ENCODE assay signal across 8 cellular contexts in the genomic region with DNA sequence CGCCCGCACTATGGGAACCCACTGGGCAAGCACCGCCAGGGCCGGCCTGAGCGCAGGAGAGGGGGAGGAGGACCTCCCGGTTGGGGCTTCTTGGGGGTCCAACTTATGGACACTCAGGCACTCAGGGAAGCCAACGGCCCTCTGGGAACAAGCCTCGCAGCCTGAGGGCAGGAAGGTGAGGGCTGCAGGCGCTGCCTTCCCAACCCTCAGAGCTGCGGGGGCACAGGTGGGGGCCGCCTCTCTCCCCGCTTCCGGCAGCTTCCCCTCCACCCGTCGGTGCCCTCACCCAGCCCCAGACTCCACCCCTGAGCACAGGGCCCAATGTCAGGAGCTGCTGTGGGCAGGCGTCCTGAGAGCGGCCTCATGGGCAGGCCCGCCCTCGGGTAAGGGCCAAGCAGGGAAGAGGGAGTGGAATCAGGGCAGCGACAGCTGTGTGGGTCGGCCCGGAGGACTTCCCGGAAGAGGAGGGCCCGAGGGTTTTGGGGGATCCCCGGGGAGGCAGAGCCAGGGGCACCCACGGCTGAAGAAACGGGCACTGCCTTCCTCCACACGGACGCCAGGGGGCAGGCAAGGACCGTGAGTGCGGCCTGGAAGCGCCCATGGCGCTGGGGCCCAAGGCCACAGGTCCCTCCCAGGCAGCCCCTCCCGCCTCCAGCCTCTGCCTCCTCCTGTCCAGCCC. TPM values are rescaled to one million over a fixed set of nuclear protein-coding genes. Genes with fewer than 3 reads are reported as not detected.
DNase-seq lines count a peak whose midpoint lies in the region; ATAC-seq, FAIRE-seq and TF ChIP-seq lines count a peak whose summit lies in the region.

No MANE protein-coding gene starts in this region.

- dilution Hi-C loops in keratinocyte (cut with MboI; ENCODE audit: extremely low pct_ligation_motif_present, low sequenced_read_pairs): no loop called here

- TF ChIP-seq CTCF in AG09319 (IDR thresholded peaks at IDR 0.05; ENCODE audit: low read depth, low read length) (peak; percentile 90), WERI-Rb-1 (IDR thresholded peaks at IDR 0.05; ENCODE audit: low read depth, low read length) (peak; percentile 99), bronchial epithelial cell (IDR thresholded peaks at IDR 0.05; ENCODE audit: insufficient read depth, low read length, severe bottlenecking) (peak; percentile 99), keratinocyte (optimal IDR thresholded peaks at IDR 0.05 in 1 of 3, IDR thresholded peaks at IDR 0.05 in 1 of 3, conservative IDR thresholded peaks at IDR 0.05 in 1 of 3; ENCODE audit: extremely low read depth in 1 of 3, insufficient read depth in 2 of 3, low read length in 3 of 3) (peak; percentile 92 to 100 (median 98))

- peaks cover 36% of the 10 kb centered on the region for H3K4me1 ChIP-seq in keratinocyte (ENCODE audit: control insufficient read depth, extremely low read depth, insufficient read depth, low read length)

- H3K9me1 ChIP-seq in keratinocyte (ENCODE audit: control insufficient read depth, extremely low read depth, insufficient read depth, low read length): no peaks in the 10 kb centered on the region

- peak; percentile 79 for ATAC-seq in GM18870 (IDR thresholded peaks at IDR 0.05; ENCODE audit: unreplicated experiment)
- ATAC-seq in HG03103 (IDR thresholded peaks at IDR 0.05; ENCODE audit: low read depth, unreplicated experiment): peak; percentile 64

- peak overlapping the region; percentile 49 for H3K27ac ChIP-seq in WERI-Rb-1
- peak overlapping the region; percentile 51 for H3K27ac ChIP-seq in keratinocyte (ENCODE audit: control insufficient read depth, insufficient read depth, low read length)

- peak overlapping the region; percentile 33 for H3K4me3 ChIP-seq in WERI-Rb-1 (ENCODE audit: low read depth, low read length)
- peak overlapping the region; percentile 53 for H3K4me3 ChIP-seq in bronchial epithelial cell (ENCODE audit: low read depth, low read length)
- H3K4me3 ChIP-seq in keratinocyte (ENCODE audit: control insufficient read depth in 2 of 3, extremely low read depth in 1 of 3, insufficient read depth in 2 of 3, low read depth in 1 of 3, low read length in 3 of 3): peak overlapping the region; percentile 78 to 87 (median 86)

- FAIRE-seq in bronchial epithelial cell (lab: Jason Lieb, UNC) (no peak), keratinocyte (lab: Jason Lieb, UNC) (peak; percentile 78)

- H3K36me3 ChIP-seq in WERI-Rb-1 (no peaks in the 10 kb centered on the region), bronchial epithelial cell (ENCODE audit: control insufficient read depth, insufficient read depth, low read length) (peaks cover 1% of the 10 kb centered on the region), keratinocyte (ENCODE audit: control insufficient read depth in 2 of 2, extremely low read depth in 1 of 2, insufficient read depth in 2 of 2, low read length in 2 of 2) (peaks cover 0 to 5% of the 10 kb centered on the region in 2 experiments)

- H3K27me3 ChIP-seq in WERI-Rb-1 (ENCODE audit: insufficient read depth, low read depth, severe bottlenecking) (no peaks in the 10 kb centered on the region), bronchial epithelial cell (ENCODE audit: control insufficient read depth, insufficient read depth, low read length) (no peaks in the 10 kb centered on the region), keratinocyte (ENCODE audit: control insufficient read depth, extremely low read depth, insufficient read depth, low read length) (no peaks in the 10 kb centered on the region)

- H3K4me2 ChIP-seq in keratinocyte (ENCODE audit: control insufficient read depth, extremely low read depth, insufficient read depth, low read depth, low read length): peak overlapping the region; percentile 80

- DNase-seq in AG09319 (ENCODE audit: extremely low read depth, low read depth) (peak; percentile 85), NCI-H2171 treated with DMSO at 0.1 percent for 48 hours (lab: John Stamatoyannopoulos, UW) (peak; percentile 67), WERI-Rb-1 (peak; percentile 92), bronchial epithelial cell (ENCODE audit: low read depth) (peak; percentile 90), keratinocyte (ENCODE audit: low read depth, low spot score) (peak; percentile 98)
- DNase-seq in stimulated activated CD4-positive, alpha-beta T cell treated with anti-CD3 and anti-CD28 coated beads, Interleukin-15, amount 100 ng/mL, for 24 hours: peak; percentile 97

- peaks cover 5% of the 10 kb centered on the region for H4K20me1 ChIP-seq in keratinocyte (ENCODE audit: control insufficient read depth, extremely low read depth, insufficient read depth, low read length)

- no peaks in the 10 kb centered on the region for H3K9me3 ChIP-seq in WERI-Rb-1 (ENCODE audit: severe bottlenecking)
- no peaks in the 10 kb centered on the region for H3K9me3 ChIP-seq in keratinocyte (ENCODE audit: control insufficient read depth, low read depth, low read length)

- peaks cover 10% of the 10 kb centered on the region for H3K79me2 ChIP-seq in keratinocyte (ENCODE audit: control insufficient read depth, insufficient read depth, low read length)

- peak overlapping the region; percentile 87 for H3K9ac ChIP-seq in keratinocyte (ENCODE audit: control insufficient read depth, extremely low read depth, insufficient read depth, low read length)

- H2AFZ ChIP-seq in keratinocyte (ENCODE audit: control insufficient read depth, low read length): no peak overlapping the region

RNA-seq across cellular contexts. Expression of a gene that starts 0.5 kb away (rescaled TPM):
- 59.5 and 107 TPM in 2 replicates for total RNA-seq in bronchial epithelial cell
- polyA plus RNA-seq in keratinocyte: 28.5 to 38.9 TPM (median 37.0 TPM) in 3 replicates
- 10.8 TPM for polyA plus RNA-seq in keratinocyte (2011; ENCODE audit: low read depth)
- polyA plus RNA-seq in keratinocyte (2011; cell fraction: cytosol; rRNA removed): 29.9 and 50.4 TPM in 2 replicates
- polyA plus RNA-seq in keratinocyte (2011; cell fraction: nucleus; rRNA removed): 63.1 and 87.1 TPM in 2 replicates
- 32.1 and 36.7 TPM in 2 replicates for polyA plus RNA-seq in keratinocyte (2012; ENCODE audit: low replicate concordance)
- 18.9 to 27.3 TPM (median 23.5 TPM) in 3 replicates for polyA minus RNA-seq in keratinocyte
- polyA minus RNA-seq in keratinocyte (2011; cell fraction: cytosol; rRNA and poly(A)+ RNA removed): 51.6 TPM
- 26.2 and 30.3 TPM in 2 replicates for polyA minus RNA-seq in keratinocyte (2011; cell fraction: nucleus; rRNA and poly(A)+ RNA removed)

RNA-seq across cellular contexts. Expression of a gene that starts 9.9 kb away (rescaled TPM):
- total RNA-seq in bronchial epithelial cell: 0.13 and 0.79 TPM in 2 replicates
- polyA plus RNA-seq in keratinocyte: 0.10 to 0.32 TPM (median 0.14 TPM) in 3 replicates
- polyA plus RNA-seq in keratinocyte (2011; ENCODE audit: low read depth): not detected
- polyA plus RNA-seq in keratinocyte (2011; cell fraction: cytosol; rRNA removed): 0.05 and 0.30 TPM in 2 replicates
- 0.52 and 0.97 TPM in 2 replicates for polyA plus RNA-seq in keratinocyte (2011; cell fraction: nucleus; rRNA removed)
- polyA plus RNA-seq in keratinocyte (2012; ENCODE audit: low replicate concordance): 0.28 TPM in 1 of 2 replicates, not detected in the other
- polyA minus RNA-seq in keratinocyte: 0.13 to 1.3 TPM in 2 of 3 replicates, not detected in the other
- polyA minus RNA-seq in keratinocyte (2011; cell fraction: cytosol; rRNA and poly(A)+ RNA removed): not detected
- polyA minus RNA-seq in keratinocyte (2011; cell fraction: nucleus; rRNA and poly(A)+ RNA removed): 0.53 and 0.54 TPM in 2 replicates

RNA-seq across cellular contexts. Expression of a gene that starts 16.3 kb away (rescaled TPM):
- 0.26 and 0.90 TPM in 2 replicates for total RNA-seq in bronchial epithelial cell
- 0.48 to 0.84 TPM (median 0.55 TPM) in 3 replicates for polyA plus RNA-seq in keratinocyte
- polyA plus RNA-seq in keratinocyte (2011; ENCODE audit: low read depth): not detected
- polyA plus RNA-seq in keratinocyte (2011; cell fraction: cytosol; rRNA removed): 0.43 and 0.79 TPM in 2 replicates
- polyA plus RNA-seq in keratinocyte (2011; cell fraction: nucleus; rRNA removed): 1.3 and 3.7 TPM in 2 replicates
- 0.55 and 0.81 TPM in 2 replicates for polyA plus RNA-seq in keratinocyte (2012; ENCODE audit: low replicate concordance)
- 0.22 to 0.39 TPM (median 0.30 TPM) in 3 replicates for polyA minus RNA-seq in keratinocyte
- not detected for polyA minus RNA-seq in keratinocyte (2011; cell fraction: cytosol; rRNA and poly(A)+ RNA removed)
- polyA minus RNA-seq in keratinocyte (2011; cell fraction: nucleus; rRNA and poly(A)+ RNA removed): 0.47 and 0.84 TPM in 2 replicates

RNA-seq across cellular contexts. Expression of a gene that starts 17.1 kb away (rescaled TPM):
- total RNA-seq in bronchial epithelial cell: 21.9 and 35.6 TPM in 2 replicates
- polyA plus RNA-seq in keratinocyte: 8.8 to 68.4 TPM (median 16.4 TPM) in 3 replicates
- 71.8 TPM for polyA plus RNA-seq in keratinocyte (2011; ENCODE audit: low read depth)
- polyA plus RNA-seq in keratinocyte (2011; cell fraction: cytosol; rRNA removed): 29.1 and 150 TPM in 2 replicates
- polyA plus RNA-seq in keratinocyte (2011; cell fraction: nucleus; rRNA removed): 14.0 and 23.8 TPM in 2 replicates
- 239 and 414 TPM in 2 replicates for polyA plus RNA-seq in keratinocyte (2012; ENCODE audit: low replicate concordance)
- 5.2 to 107 TPM (median 12.5 TPM) in 3 replicates for polyA minus RNA-seq in keratinocyte
- 879 TPM for polyA minus RNA-seq in keratinocyte (2011; cell fraction: cytosol; rRNA and poly(A)+ RNA removed)
- 20.5 and 25.3 TPM in 2 replicates for polyA minus RNA-seq in keratinocyte (2011; cell fraction: nucleus; rRNA and poly(A)+ RNA removed)

RNA-seq across cellular contexts. Expression of a gene that starts 36.4 kb away (rescaled TPM):
- 13.7 and 30.6 TPM in 2 replicates for total RNA-seq in bronchial epithelial cell
- 14.8 to 29.0 TPM (median 24.3 TPM) in 3 replicates for polyA plus RNA-seq in keratinocyte
- 9.1 TPM for polyA plus RNA-seq in keratinocyte (2011; ENCODE audit: low read depth)
- 3.2 and 9.0 TPM in 2 replicates for polyA plus RNA-seq in keratinocyte (2011; cell fraction: cytosol; rRNA removed)
- 33.2 and 49.6 TPM in 2 replicates for polyA plus RNA-seq in keratinocyte (2011; cell fraction: nucleus; rRNA removed)
- polyA plus RNA-seq in keratinocyte (2012; ENCODE audit: low replicate concordance): 9.0 and 56.9 TPM in 2 replicates
- 62.1 to 141 TPM (median 70.0 TPM) in 3 replicates for polyA minus RNA-seq in keratinocyte
- polyA minus RNA-seq in keratinocyte (2011; cell fraction: cytosol; rRNA and poly(A)+ RNA removed): 92.3 TPM
- polyA minus RNA-seq in keratinocyte (2011; cell fraction: nucleus; rRNA and poly(A)+ RNA removed): 251 and 345 TPM in 2 replicates

Comparison
In these comparisons a context has a peak if more than half of its experiments do, and no peak if none do; other contexts are left out.
1. Peak in every context shown above with its lines: DNase-seq, ATAC-seq, H3K4me3 ChIP-seq and H3K27ac ChIP-seq.
2. H3K4me3 ChIP-seq: peak in every context shown above with its lines; median percentile 86 in keratinocyte; 53 in bronchial epithelial cell; 33 in WERI-Rb-1.